9 cellular contexts compared by ENCODE assay signal in genomic region chr6:111559193-111560097, GRCh38. TPM values are rescaled to one million over a fixed set of nuclear protein-coding genes. Genes with fewer than 3 reads are reported as not detected.
DNase-seq lines count a peak whose midpoint lies in the region; ATAC-seq and TF ChIP-seq lines count a peak whose summit lies in the region.
"Had no signal": no experiment of that assay in that cellular context is flagged by ENCODE, and none has a peak within 500 bp of the region (broad histone marks: within the 10 kb centered on the region; RNA-seq: fewer than 3 reads in every experiment).

No MANE protein-coding gene starts in this region.

- H3K36me3 ChIP-seq in Peyer's patch (peaks cover 0 to 40% (median 0%) of the 10 kb centered on the region in 3 donors), skeletal muscle tissue (ENCODE audit: control insufficient read depth in 3 of 3, insufficient read depth in 3 of 3, low read length in 3 of 3) (peaks cover 5 to 23% (median 11%) of the 10 kb centered on the region in 3 donors)

- no peaks in the 10 kb centered on the region for H3K27me3 ChIP-seq in Peyer's patch
- H3K27me3 ChIP-seq in skeletal muscle tissue (ENCODE audit: control insufficient read depth in 3 of 3, insufficient read depth in 3 of 3, low read length in 3 of 3), result no peaks in the 10 kb centered on the region

- ATAC-seq in Right ventricle myocardium superior (ENCODE audit: poor library complexity) (peak; percentile 79), GM21576 (IDR thresholded peaks at IDR 0.05; ENCODE audit: unreplicated experiment) (no peak)

- intact Hi-C loops in Right ventricle myocardium superior (cut with DNase I), result no loop called here

- no peak overlapping the region for H3K9ac ChIP-seq in skeletal muscle tissue (ENCODE audit: low read depth in 1 of 3, low read length in 3 of 3)
- H3K9ac ChIP-seq: parathyroid adenoma had no signal

- no peak for TF ChIP-seq CTCF in Peyer's patch (IDR thresholded peaks at IDR 0.05)

- no peak for TF ChIP-seq POLR2A in Peyer's patch (IDR thresholded peaks at IDR 0.05)

- H3K4me3 ChIP-seq in Peyer's patch, result no peak overlapping the region
- H3K4me3 ChIP-seq in skeletal muscle tissue (ENCODE audit: low read length in 3 of 3), result no peak overlapping the region

- H3K4me1 ChIP-seq in Peyer's patch (peaks cover 0 to 18% (median 0%) of the 10 kb centered on the region in 4 donors), skeletal muscle tissue (ENCODE audit: control insufficient read depth in 3 of 3, insufficient read depth in 3 of 3, low read length in 3 of 3) (peaks cover 31 to 38% (median 35%) of the 10 kb centered on the region in 3 donors)

- peak; percentile 54 for DNase-seq in EH (ENCODE audit: low read depth)
- no peak for DNase-seq in Peyer's patch
- no peak for DNase-seq in Right ventricle myocardium superior
- no peak for DNase-seq in NCI-H187 treated with DMSO at 0.1 percent for 48 hours (lab: John Stamatoyannopoulos, UW)
- DNase-seq in NK-92 (lab: John Stamatoyannopoulos, UW; ENCODE audit: unreplicated experiment), result no peak
- no peak for DNase-seq in AML-193 (lab: John Stamatoyannopoulos, UW)

- H3K9me3 ChIP-seq in Peyer's patch (no peaks in the 10 kb centered on the region), skeletal muscle tissue (ENCODE audit: control insufficient read depth in 3 of 3, low read length in 3 of 3) (no peaks in the 10 kb centered on the region)

- H3K27ac ChIP-seq in Peyer's patch (peak overlapping the region; percentile 25 to 65 (median 40)), skeletal muscle tissue (ENCODE audit: low read depth, low read length) (peak overlapping the region; percentile 76)
- H3K27ac ChIP-seq: parathyroid adenoma had no signal

RNA-seq across cellular contexts. Expression of gene TRAF3IP2, which starts 46.2 kb away (rescaled TPM):
- total RNA-seq in Peyer's patch (10 to 100 TPM; 34.3 to 61.1 (median 39.1) TPM), Right ventricle myocardium superior (10.0 TPM), skeletal muscle tissue (5.7 TPM)
